Comparison of ENCODE assay signal across 23 cellular contexts in the genomic region with DNA sequence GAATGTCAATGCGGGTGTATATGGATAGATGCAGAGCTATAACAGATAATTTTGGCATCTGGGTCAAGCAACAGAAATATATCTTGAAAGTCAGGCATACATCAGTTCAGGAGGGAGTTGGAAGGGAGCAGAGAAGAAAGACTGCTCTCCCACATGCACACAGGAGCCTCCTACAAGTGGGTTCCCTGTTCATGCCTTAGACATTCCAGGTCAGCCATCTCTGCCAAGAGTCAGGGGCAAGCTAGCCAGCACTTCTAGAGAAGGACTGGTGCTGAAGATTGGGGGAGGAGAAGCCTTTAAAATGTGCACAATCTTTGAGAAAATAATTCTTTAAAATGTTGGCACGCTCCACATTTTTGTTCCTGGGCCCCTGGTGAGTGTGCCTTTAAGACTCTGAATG. TPM values are rescaled to one million over a fixed set of nuclear protein-coding genes. Genes with fewer than 3 reads are reported as not detected.
A peak's percentile ranks its signal among the peaks of the same experiment; 100 is the strongest.
DNase-seq lines count a peak whose midpoint lies in the region; ATAC-seq, FAIRE-seq and TF ChIP-seq lines count a peak whose summit lies in the region.
"Had no signal": no experiment of that assay in that cellular context is flagged by ENCODE, and none has a peak within 500 bp of the region (broad histone marks: within the 10 kb centered on the region; RNA-seq: fewer than 3 reads in every experiment).

No MANE protein-coding gene starts in this region.

- no peak for FAIRE-seq in K562 (lab: Jason Lieb, UNC)
- FAIRE-seq: A549, D721Med, G401.6, GM12891, GM19239 had no signal

- no peaks in the 10 kb centered on the region for H3K9me1 ChIP-seq in K562 (ENCODE audit: control insufficient read depth, insufficient read depth, low read length)

- H3K27ac Mint-ChIP-seq in nephron: peak overlapping the region; percentile 4 to 63 (median 58)
- H3K27ac Mint-ChIP-seq in effector memory CD8-positive, alpha-beta T cell: no peak overlapping the region
- H3K27ac Mint-ChIP-seq: B cell; CD4-positive, alpha-beta T cell; CD8-positive, alpha-beta T cell had no signal

- no peak overlapping the region for H3K4me3 ChIP-seq in K562
- H3K4me3 ChIP-seq: A549; BLaER1 treated with 17β-estradiol and CSF1 and Interleukin-3, amounts not matched to agents 10 nM and 100 nM had no signal

- H3K9me3 ChIP-seq in K562 (replicated peaks; ENCODE audit: control insufficient read depth, insufficient read depth, low read depth, low read length): no peaks in the 10 kb centered on the region

- intact Hi-C loops in K562 (cut with micrococcal nuclease): no loop called here

- no peaks in the 10 kb centered on the region for H3K36me3 ChIP-seq in K562 (ENCODE audit: control insufficient read depth, insufficient read depth, low read length)
- H3K36me3 ChIP-seq: BLaER1 treated with 17β-estradiol and CSF1 and Interleukin-3, amounts not matched to agents 10 nM and 100 nM had no signal

- DNase-seq in NCI-H226: peak; percentile 13
- no peak for DNase-seq in K562 (ENCODE audit: extremely low read depth in 1 of 4, low spot score in 3 of 4)
- DNase-seq in NAMALWA (ENCODE audit: low spot score): no peak
- no peak for DNase-seq in effector memory CD8-positive, alpha-beta T cell
- no peak for DNase-seq in NCI-H345 (lab: John Stamatoyannopoulos, UW)
- DNase-seq: AML-193; Caco-2; Calu3; CD4-positive, alpha-beta T cell; CD8-positive, alpha-beta T cell; DMS79 treated with DMSO at 0.1 percent for 48 hours; GF-D8 had no signal

- peak overlapping the region; percentile 22; the same call in 1 of the 2 replicates for H2AFZ ChIP-seq in K562 (ENCODE audit: low read depth, low read length)

- peak overlapping the region; percentile 71 for H3K4me2 ChIP-seq in K562 (ENCODE audit: insufficient read depth, low read length)
- H3K4me2 ChIP-seq: A549 had no signal

- no peak overlapping the region for H3K27ac ChIP-seq in K562 (ENCODE audit: extremely low read depth, low read depth, low read length)
- H3K27ac ChIP-seq: 22Rv1, A549, C4-2B had no signal

- peaks cover 28% of the 10 kb centered on the region for H3K4me1 Mint-ChIP-seq in nephron
- no peaks in the 10 kb centered on the region for H3K4me1 Mint-ChIP-seq in effector memory CD8-positive, alpha-beta T cell (ENCODE audit: low read depth in 2 of 2)
- H3K4me1 Mint-ChIP-seq: B cell had no signal

- peaks cover 15 to 19% of the 10 kb centered on the region in 2 experiments for H3K4me1 ChIP-seq in K562 (replicated peaks in 1 of 2; ENCODE audit: control insufficient read depth in 2 of 2, insufficient read depth in 2 of 2, low read length in 2 of 2)
- H3K4me1 ChIP-seq: A549, Caco-2 had no signal

- CTCF ChIA-PET in K562 (lab: Yijun Ruan, JAX; ENCODE audit: low intra/inter-chr PET ratio): no interaction called here

- TF ChIP-seq CTCF in K562 (IDR thresholded peaks at IDR 0.05 in 2 of 3, conservative IDR thresholded peaks at IDR 0.05 in 1 of 3; ENCODE audit: insufficient read depth in 2 of 3, low read depth in 1 of 3, low read length in 3 of 3) (no peak), nephron (IDR thresholded peaks at IDR 0.05; ENCODE audit: unreplicated experiment in 3 of 3) (no peak)

- no TSS peak for BruUV-seq in K562 (replicated peaks; lab: Mats Ljungman, UMichigan)

- no peak overlapping the region for H3K4me3 Mint-ChIP-seq in nephron
- no peak overlapping the region for H3K4me3 Mint-ChIP-seq in effector memory CD8-positive, alpha-beta T cell
- H3K4me3 Mint-ChIP-seq: B cell; CD4-positive, alpha-beta T cell; CD8-positive, alpha-beta T cell had no signal

- no peaks in the 10 kb centered on the region for H3K9me3 Mint-ChIP-seq in nephron
- no peaks in the 10 kb centered on the region for H3K9me3 Mint-ChIP-seq in effector memory CD8-positive, alpha-beta T cell
- H3K9me3 Mint-ChIP-seq: CD4-positive, alpha-beta T cell; CD8-positive, alpha-beta T cell had no signal

- in situ Hi-C loops in K562 (cut with MboI): no loop called here

- H3K9ac ChIP-seq in K562 (ENCODE audit: insufficient read depth in 1 of 2, low read depth in 2 of 2, low read length in 2 of 2): no peak overlapping the region

- WGBS in K562 (ENCODE audit: insufficient coverage, low coverage, missing lambda C conversion rate): 36% methylated on average over 2 of the region's 2 CpGs

- H3K27me3 Mint-ChIP-seq in nephron (ENCODE audit: low read depth): peaks cover 3% of the 10 kb centered on the region
- peaks cover 37 to 54% of the 10 kb centered on the region in 2 donors for H3K27me3 Mint-ChIP-seq in effector memory CD8-positive, alpha-beta T cell

- H3K27me3 ChIP-seq in K562 (ENCODE audit: control insufficient read depth in 2 of 2, insufficient read depth in 2 of 2, low read length in 2 of 2): peaks cover 0 to 3% of the 10 kb centered on the region in 2 experiments; a peak in 1 of 5 replicates
- H3K27me3 ChIP-seq: BLaER1 treated with 17β-estradiol and CSF1 and Interleukin-3, amounts not matched to agents 10 nM and 100 nM had no signal

- TF ChIP-seq POLR2A in K562 (conservative IDR thresholded peaks at IDR 0.05): no peak

- no peak for TF ChIP-seq EP300 in K562 (IDR thresholded peaks at IDR 0.05; ENCODE audit: low read length)

- H3K79me2 ChIP-seq in K562 (ENCODE audit: control insufficient read depth, insufficient read depth, low read length): no peaks in the 10 kb centered on the region

- no peaks in the 10 kb centered on the region for H3K36me3 Mint-ChIP-seq in nephron (ENCODE audit: low read depth)
- no peaks in the 10 kb centered on the region for H3K36me3 Mint-ChIP-seq in effector memory CD8-positive, alpha-beta T cell (ENCODE audit: insufficient read depth)
- H3K36me3 Mint-ChIP-seq: CD8-positive, alpha-beta T cell had no signal

- H4K20me1 ChIP-seq in K562 (replicated peaks; ENCODE audit: control insufficient read depth, insufficient read depth, low read length): no peaks in the 10 kb centered on the region
- H4K20me1 ChIP-seq: BLaER1 treated with 17β-estradiol and CSF1 and Interleukin-3, amounts not matched to agents 10 nM and 100 nM had no signal

- POLR2A ChIA-PET in K562 (lab: Yijun Ruan, JAX): interaction anchor here (0.5 to 1.4 kb wide), 5 partner anchors 12 to 80 kb away, joined by 3 to 7 read pairs (median 6); partner anchors contain the start of gene DELE1

- ATAC-seq in K562: peak; percentile 16; the same call in 1 of the 3 replicates
- no peak for ATAC-seq in effector memory CD8-positive, alpha-beta T cell (replicated peaks)
- ATAC-seq: CD8-positive, alpha-beta T cell had no signal

- no peak for TF ChIP-seq RAD21 in K562 (CRISPR knock-in tag; conservative IDR thresholded peaks at IDR 0.05 in 1 of 2, IDR thresholded peaks at IDR 0.05 in 1 of 2)

RNA-seq across cellular contexts. Expression of gene DELE1, which starts 21.7 kb away (rescaled TPM):
- 104 and 158 TPM in 2 replicates for total RNA-seq in K562 (2011; cell fraction: chromatin; rRNA removed; ENCODE audit: low replicate concordance)
- total RNA-seq in K562 (2011; cell fraction: nucleolus; rRNA removed): 66.7 and 84.5 TPM in 2 replicates
- 76.9 and 103 TPM in 2 replicates for total RNA-seq in K562 (2011; cell fraction: nucleoplasm; rRNA removed)
- total RNA-seq in K562 (2014; rRNA removed): 48.5 and 49.8 TPM in 2 replicates
- total RNA-seq in K562 (2014; rRNA removed; fragmentation: Illumina TruSeq; extraction: Trizol): 29.2 and 34.0 TPM in 2 replicates
- 42.6 and 51.5 TPM in 2 replicates for total RNA-seq in K562 (2015; rRNA removed; fragmentation: Illumina TruSeq; extraction: Trizol)
- total RNA-seq in K562 (2021): 64.7 and 68.8 TPM in 2 replicates
- 73.0 and 100.0 TPM in 2 replicates for polyA plus RNA-seq in K562 (2011; rRNA removed)
- polyA plus RNA-seq in K562 (2011; cell fraction: cytosol; rRNA removed): 72.9 and 97.6 TPM in 2 replicates
- 309 and 379 TPM in 2 replicates for polyA plus RNA-seq in K562 (2011; cell fraction: nucleus; rRNA removed)
- polyA plus RNA-seq in K562 (2012): 49.1 and 105 TPM in 2 replicates
- 62.7 and 65.1 TPM in 2 replicates for polyA plus RNA-seq in K562 (2014; fragmentation: Illumina TruSeq; extraction: Trizol)
- 10 to 100 TPM; 16.6 to 37.6 TPM for polyA plus RNA-seq in K562 (2014; fragmentation: Nextera tagmentation; extraction: Ambion mirVana)
- 66.3 and 74.4 TPM in 2 replicates for polyA plus RNA-seq in K562 (2014; rRNA removed)
- polyA minus RNA-seq in K562 (2011; rRNA and poly(A)+ RNA removed): 30.3 and 39.6 TPM in 2 replicates
- polyA minus RNA-seq in K562 (2011; cell fraction: cytosol; rRNA and poly(A)+ RNA removed): 32.1 and 33.3 TPM in 2 replicates
- polyA minus RNA-seq in K562 (2011; cell fraction: nucleus; rRNA and poly(A)+ RNA removed): 47.8 and 79.8 TPM in 2 replicates

RNA-seq across cellular contexts. Expression of gene PCDH1, which starts 23.8 kb away (rescaled TPM):
- 3.9 and 10.2 TPM in 2 replicates for total RNA-seq in K562 (2011; cell fraction: chromatin; rRNA removed; ENCODE audit: low replicate concordance)
- total RNA-seq in K562 (2011; cell fraction: nucleolus; rRNA removed): 12.1 and 13.5 TPM in 2 replicates
- 6.8 and 8.7 TPM in 2 replicates for total RNA-seq in K562 (2011; cell fraction: nucleoplasm; rRNA removed)
- total RNA-seq in K562 (2014; rRNA removed) (3.3 and 3.6 TPM in 2 replicates), K562 (2014; rRNA removed; fragmentation: Illumina TruSeq; extraction: Trizol) (0.77 and 1.1 TPM in 2 replicates), K562 (2015; rRNA removed; fragmentation: Illumina TruSeq; extraction: Trizol) (0.80 and 1.1 TPM in 2 replicates), K562 (2021) (3.2 and 3.6 TPM in 2 replicates)
- polyA plus RNA-seq in K562 (2011; rRNA removed) (1.1 and 2.3 TPM in 2 replicates), K562 (2014; fragmentation: Illumina TruSeq; extraction: Trizol) (2.2 and 2.3 TPM in 2 replicates), K562 (2014; fragmentation: Nextera tagmentation; extraction: Ambion mirVana) (under 1 TPM in 1 of 2 experiments, not detected in 1; 0.11 TPM), K562 (2014; rRNA removed) (1.4 and 1.6 TPM in 2 replicates)
- polyA plus RNA-seq in K562 (2011; cell fraction: cytosol; rRNA removed): 1.9 and 4.1 TPM in 2 replicates
- polyA plus RNA-seq in K562 (2011; cell fraction: nucleus; rRNA removed): 0.95 and 3.6 TPM in 2 replicates
- 1.5 and 1.6 TPM in 2 replicates for polyA plus RNA-seq in K562 (2012)
- 2.4 and 11.1 TPM in 2 replicates for polyA minus RNA-seq in K562 (2011; rRNA and poly(A)+ RNA removed)
- polyA minus RNA-seq in K562 (2011; cell fraction: cytosol; rRNA and poly(A)+ RNA removed): 2.3 and 6.8 TPM in 2 replicates
- 1.6 and 2.2 TPM in 2 replicates for polyA minus RNA-seq in K562 (2011; cell fraction: nucleus; rRNA and poly(A)+ RNA removed)
- total RNA-seq: B cell had no signal

RNA-seq across cellular contexts. Expression of gene PCDH12, which starts 56.0 kb away (rescaled TPM):
- total RNA-seq in K562 (2011; cell fraction: chromatin; rRNA removed; ENCODE audit: low replicate concordance): not detected in 2 replicates
- under 0.01 TPM in 1 of 2 replicates, not detected in the other for total RNA-seq in K562 (2011; cell fraction: nucleolus; rRNA removed)
- total RNA-seq in K562 (2011; cell fraction: nucleoplasm; rRNA removed): not detected in 2 replicates
- 0.04 TPM in 1 of 2 replicates, not detected in the other for total RNA-seq in K562 (2014; rRNA removed)
- 0.03 TPM in 1 of 2 replicates, not detected in the other for total RNA-seq in K562 (2014; rRNA removed; fragmentation: Illumina TruSeq; extraction: Trizol)
- not detected in 2 replicates for total RNA-seq in K562 (2015; rRNA removed; fragmentation: Illumina TruSeq; extraction: Trizol)
- 0.04 TPM in 1 of 2 replicates, not detected in the other for total RNA-seq in K562 (2021)
- polyA plus RNA-seq in K562 (2011; rRNA removed): not detected in 2 replicates
- polyA plus RNA-seq in K562 (2011; cell fraction: cytosol; rRNA removed): under 0.01 TPM in 1 of 2 replicates, not detected in the other
- not detected in 2 replicates for polyA plus RNA-seq in K562 (2011; cell fraction: nucleus; rRNA removed)
- polyA plus RNA-seq in K562 (2012): 0.03 and 0.79 TPM in 2 replicates
- 0.01 and 0.03 TPM in 2 replicates for polyA plus RNA-seq in K562 (2014; fragmentation: Illumina TruSeq; extraction: Trizol)
- under 1 TPM; 0.01 TPM for polyA plus RNA-seq in K562 (2014; fragmentation: Nextera tagmentation; extraction: Ambion mirVana)
- 0.01 TPM in 1 of 2 replicates, not detected in the other for polyA plus RNA-seq in K562 (2014; rRNA removed)
- not detected in 2 replicates for polyA minus RNA-seq in K562 (2011; rRNA and poly(A)+ RNA removed)
- polyA minus RNA-seq in K562 (2011; cell fraction: cytosol; rRNA and poly(A)+ RNA removed): not detected in 2 replicates
- not detected in 2 replicates for polyA minus RNA-seq in K562 (2011; cell fraction: nucleus; rRNA and poly(A)+ RNA removed)
- total RNA-seq: A172; B cell; Caco-2; Calu3; CD4-positive, alpha-beta T cell; CD8-positive, alpha-beta T cell had no signal
- polyA plus RNA-seq: A549 had no signal

Comparison
In these comparisons a context has a peak if more than half of its experiments do, and no peak if none do; other contexts are left out.
1. H3K27ac Mint-ChIP-seq: peak in nephron (3 of 3); none in effector memory CD8-positive, alpha-beta T cell (0 of 2).